In genomic region chr17:76274559-76274956, GRCh38 we compare ENCODE assay signal across 15 cellular contexts. TPM values are rescaled to one million over a fixed set of nuclear protein-coding genes. Genes with fewer than 3 reads are reported as not detected.
DNase-seq lines count a peak whose midpoint lies in the region; ATAC-seq, FAIRE-seq and TF ChIP-seq lines count a peak whose summit lies in the region.
"Had no signal": no experiment of that assay in that cellular context is flagged by ENCODE, and none has a peak within 500 bp of the region (broad histone marks: within the 10 kb centered on the region; RNA-seq: fewer than 3 reads in every experiment).

No MANE protein-coding gene starts in this region.

- H3K9me3 Mint-ChIP-seq in activated T-cell treated with anti-CD3 and anti-CD28 coated beads, Interleukin-2, amount 50 U/mL, for 24 hours, result no peaks in the 10 kb centered on the region
- H3K9me3 Mint-ChIP-seq in Caco-2 (ENCODE audit: unreplicated experiment), result no peaks in the 10 kb centered on the region
- H3K9me3 Mint-ChIP-seq: HFFc6, WTC11 had no signal

- H3K27ac ChIP-seq in OCI-LY3 (ENCODE audit: low read length) (peak overlapping the region; percentile 94; the same call in 1 of the 2 replicates), small intestine (ENCODE audit: low read depth in 1 of 2, low read length in 1 of 2) (peak overlapping the region; percentile 6 to 9)
- H3K27ac ChIP-seq: parathyroid adenoma, SJSA1 had no signal

- intact Hi-C loops in Caco-2 (cut with micrococcal nuclease; ENCODE audit: unreplicated experiment), result no loop called here

- no TSS peak for BruUV-seq in Caco-2 (replicated peaks; lab: Mats Ljungman, UMichigan)

- no peak for TF ChIP-seq CTCF in OCI-LY3 (IDR thresholded peaks at IDR 0.05; ENCODE audit: low read depth, low read length)
- no peak for TF ChIP-seq CTCF in Caco-2 (IDR thresholded peaks at IDR 0.05; ENCODE audit: insufficient read depth in 1 of 2, low read depth in 1 of 2, low read length in 1 of 2, severe bottlenecking in 1 of 2, unreplicated experiment in 1 of 2)

- no peak for ATAC-seq in HG03521 (IDR thresholded peaks at IDR 0.05; ENCODE audit: unreplicated experiment)
- ATAC-seq: WTC11 had no signal

- H2AFZ ChIP-seq in OCI-LY3 (ENCODE audit: low read depth, low read length), result no peak overlapping the region
- H2AFZ ChIP-seq: parathyroid adenoma had no signal

- H3K4me3 ChIP-seq in OCI-LY3 (ENCODE audit: low read length) (no peak overlapping the region), adipocyte (ENCODE audit: low read length) (no peak overlapping the region), small intestine (ENCODE audit: low read depth in 1 of 2, low read length in 2 of 2) (no peak overlapping the region), Caco-2 (ENCODE audit: low read depth, low read length) (no peak overlapping the region)
- H3K4me3 ChIP-seq: SJSA1 had no signal

- POLR2A ChIA-PET in Caco-2 (lab: Charles Lee), result interaction anchor here (1.1 to 1.6 kb wide), 2 partner anchors 10 to 16 kb away, joined by 3 to 5 read pairs; partner anchors contain the start of gene UBALD2

- no peaks in the 10 kb centered on the region for H3K27me3 ChIP-seq in OCI-LY3 (ENCODE audit: low read depth, low read length)
- no peaks in the 10 kb centered on the region for H3K27me3 ChIP-seq in adipocyte (replicated peaks; ENCODE audit: control insufficient read depth, insufficient read depth, low read length)
- no peaks in the 10 kb centered on the region for H3K27me3 ChIP-seq in small intestine (ENCODE audit: control insufficient read depth in 2 of 2, insufficient read depth in 2 of 2, low read length in 2 of 2)
- H3K27me3 ChIP-seq in Caco-2 (replicated peaks; ENCODE audit: control insufficient read depth, insufficient read depth, low read length), result no peaks in the 10 kb centered on the region
- H3K27me3 ChIP-seq: SJSA1 had no signal

- H3K27me3 Mint-ChIP-seq in activated T-cell treated with anti-CD3 and anti-CD28 coated beads, Interleukin-2, amount 50 U/mL, for 24 hours, result no peaks in the 10 kb centered on the region
- H3K27me3 Mint-ChIP-seq in Caco-2 (ENCODE audit: insufficient read depth, unreplicated experiment), result no peaks in the 10 kb centered on the region

- peak overlapping the region; percentile 78; the same call in 1 of the 2 replicates for H3K9ac ChIP-seq in OCI-LY3 (ENCODE audit: low read length)
- H3K9ac ChIP-seq in adipocyte (ENCODE audit: low read length), result peak overlapping the region; percentile 50
- H3K9ac ChIP-seq: parathyroid adenoma had no signal

- CTCF ChIA-PET in Caco-2 (lab: Charles Lee), result interaction anchor here (0.6 kb wide), 1 partner anchor 262 kb away, joined by 7 read pairs; no protein-coding TSS in a partner anchor

- peaks cover 71% of the 10 kb centered on the region for H3K4me1 Mint-ChIP-seq in activated T-cell treated with anti-CD3 and anti-CD28 coated beads, Interleukin-2, amount 50 U/mL, for 24 hours (ENCODE audit: low read depth)
- H3K4me1 Mint-ChIP-seq in Caco-2 (ENCODE audit: low read depth, unreplicated experiment), result peaks cover 5% of the 10 kb centered on the region

- H3K9me3 ChIP-seq in OCI-LY3 (ENCODE audit: insufficient read depth, low read length), result no peaks in the 10 kb centered on the region
- no peaks in the 10 kb centered on the region for H3K9me3 ChIP-seq in adipocyte (ENCODE audit: control insufficient read depth, low read length)
- H3K9me3 ChIP-seq in small intestine (ENCODE audit: control insufficient read depth, low read depth), result no peaks in the 10 kb centered on the region
- H3K9me3 ChIP-seq in Caco-2, result no peaks in the 10 kb centered on the region

- H3K27ac Mint-ChIP-seq in activated T-cell treated with anti-CD3 and anti-CD28 coated beads, Interleukin-2, amount 50 U/mL, for 24 hours, result peak overlapping the region; percentile 79
- no peak overlapping the region for H3K27ac Mint-ChIP-seq in Caco-2 (ENCODE audit: unreplicated experiment)
- H3K27ac Mint-ChIP-seq: HFFc6, WTC11 had no signal

- H3K79me2 ChIP-seq in OCI-LY3 (ENCODE audit: low read length), result peaks cover 19% of the 10 kb centered on the region

- H4K20me1 ChIP-seq in OCI-LY3 (ENCODE audit: insufficient read depth, low read length), result peaks cover 4% of the 10 kb centered on the region; the same call in 1 of the 2 replicates

- peaks cover 19% of the 10 kb centered on the region for H3K36me3 Mint-ChIP-seq in activated T-cell treated with anti-CD3 and anti-CD28 coated beads, Interleukin-2, amount 50 U/mL, for 24 hours (ENCODE audit: low read depth)
- peaks cover 45% of the 10 kb centered on the region for H3K36me3 Mint-ChIP-seq in Caco-2 (ENCODE audit: insufficient read depth, unreplicated experiment)
- H3K36me3 Mint-ChIP-seq: WTC11 had no signal

- 73 to 78% (median 75%) methylated on average over 4 of the region's 4 CpGs for WGBS in small intestine, 3 donors

- H3K36me3 ChIP-seq in OCI-LY3 (replicated peaks; ENCODE audit: low read depth, low read length) (peaks cover 6% of the 10 kb centered on the region), adipocyte (ENCODE audit: control insufficient read depth, insufficient read depth, low read length, severe bottlenecking) (peaks cover 2% of the 10 kb centered on the region), small intestine (ENCODE audit: control insufficient read depth in 2 of 2, insufficient read depth in 2 of 2, low read length in 2 of 2) (peaks cover 0 to 3% of the 10 kb centered on the region in 2 donors), Caco-2 (ENCODE audit: control insufficient read depth, insufficient read depth, low read length) (no peaks in the 10 kb centered on the region)

- DNase-seq in activated T-cell treated with anti-CD3 and anti-CD28 coated beads, Interleukin-2, amount 50 U/mL, for 24 hours, result peak; percentile 45
- DNase-seq in activated T-cell treated with anti-CD3 and anti-CD28 coated beads for 4 hours, result no peak
- no peak for DNase-seq in adipocyte (ENCODE audit: low read depth)
- no peak for DNase-seq in small intestine
- no peak for DNase-seq in Caco-2
- DNase-seq in HT-29 (ENCODE audit: low spot score), result no peak
- DNase-seq: DMS79 treated with DMSO at 0.1 percent for 48 hours; HFFc6; NCI-H2171 treated with DMSO at 0.1 percent for 48 hours; stimulated activated CD4-positive, alpha-beta T cell treated with anti-CD3 and anti-CD28 coated beads, Interleukin-12 subunit alpha, Interleukin-12 subunit beta, amount 100 ng/mL, for 4 hours had no signal

- H3K4me3 Mint-ChIP-seq in activated T-cell treated with anti-CD3 and anti-CD28 coated beads, Interleukin-2, amount 50 U/mL, for 24 hours, result peak overlapping the region; percentile 18
- no peak overlapping the region for H3K4me3 Mint-ChIP-seq in Caco-2 (ENCODE audit: unreplicated experiment)
- H3K4me3 Mint-ChIP-seq: HFFc6, WTC11 had no signal

- FAIRE-seq in small intestine (lab: Jason Lieb, UNC), result no peak

- H3K4me1 ChIP-seq in OCI-LY3 (ENCODE audit: low read length) (peaks cover 66% of the 10 kb centered on the region), adipocyte (ENCODE audit: control insufficient read depth, insufficient read depth, low read length) (peaks cover 37% of the 10 kb centered on the region), small intestine (ENCODE audit: control insufficient read depth in 2 of 2, insufficient read depth in 1 of 2, low read depth in 1 of 2, low read length in 1 of 2) (peaks cover 0 to 6% of the 10 kb centered on the region in 2 donors), Caco-2 (peaks cover 16% of the 10 kb centered on the region)

- peak overlapping the region; percentile 67 for H3K4me2 ChIP-seq in OCI-LY3 (ENCODE audit: low read length)

RNA-seq across cellular contexts. Expression of gene UBALD2, which starts 9.4 kb away (rescaled TPM):
- polyA plus RNA-seq in small intestine, result 100 to 1,000 TPM in 2 of 3 donors, 10 to 100 TPM in 1; 54.3 to 118 (median 114) TPM
- 50.0 and 51.6 TPM in 2 replicates for total RNA-seq in Caco-2 (2022)
- 63.7 and 72.5 TPM in 2 replicates for total RNA-seq in HT-29 (2014; rRNA removed; shearing (Covaris generic))

RNA-seq across cellular contexts. Expression of gene QRICH2, which starts 33.5 kb away (rescaled TPM):
- 1 to 10 TPM; 2.5 to 3.0 (median 2.7) TPM for polyA plus RNA-seq in small intestine
- total RNA-seq in Caco-2 (2022), result 1.1 and 1.5 TPM in 2 replicates
- 0.05 and 0.18 TPM in 2 replicates for total RNA-seq in HT-29 (2014; rRNA removed; shearing (Covaris generic))

RNA-seq across cellular contexts. Expression of gene RNF157, which starts 34.3 kb away (rescaled TPM):
- 10 to 100 TPM; 18.1 to 30.6 (median 25.0) TPM for polyA plus RNA-seq in small intestine
- total RNA-seq in Caco-2 (2022), result 25.9 and 29.3 TPM in 2 replicates
- 1.3 and 3.9 TPM in 2 replicates for total RNA-seq in HT-29 (2014; rRNA removed; shearing (Covaris generic))
